8 cellular contexts compared by ENCODE assay signal in genomic region chr19:50432658-50433057, GRCh38. TPM values are rescaled to one million over a fixed set of nuclear protein-coding genes. Genes with fewer than 3 reads are reported as not detected.
DNase-seq lines count a peak whose midpoint lies in the region; ATAC-seq, FAIRE-seq and TF ChIP-seq lines count a peak whose summit lies in the region.

MYBPC2 (plus strand) TSS chr19:50432892; CDS start chr19:50432954, 62 bp downstream.

- no peak for ATAC-seq in CD4-positive, alpha-beta T cell (ENCODE audit: poor library complexity)

- no peaks in the 10 kb centered on the region for H3K36me3 Mint-ChIP-seq in CD4-positive, alpha-beta T cell (ENCODE audit: low read depth)
- no peaks in the 10 kb centered on the region for H3K36me3 Mint-ChIP-seq in nephron (ENCODE audit: low read depth)

- peak within 1 kb of the TSS; percentile 76 for H3K27ac Mint-ChIP-seq in CD4-positive, alpha-beta T cell
- H3K27ac Mint-ChIP-seq in nephron, result peak within 1 kb of the TSS; percentile 81 to 87 (median 83)

- H3K4me2 ChIP-seq in KMS-11, result peak within 1 kb of the TSS; percentile 78

- peaks cover 19% of the 10 kb centered on the region for H3K4me1 Mint-ChIP-seq in CD4-positive, alpha-beta T cell (ENCODE audit: low read depth)
- peaks cover 29% of the 10 kb centered on the region for H3K4me1 Mint-ChIP-seq in nephron

- H3K27ac ChIP-seq in CD4-positive, alpha-beta T cell (ENCODE audit: low read depth, low read length), result peak within 1 kb of the TSS; percentile 37
- H3K27ac ChIP-seq in KMS-11, result no peak within 1 kb of the TSS

- H3K4me3 Mint-ChIP-seq in CD4-positive, alpha-beta T cell, result peak within 1 kb of the TSS; percentile 92
- peak within 1 kb of the TSS; percentile 93 to 96 (median 94) for H3K4me3 Mint-ChIP-seq in nephron

- CTCF ChIA-PET in CD4-positive, alpha-beta T cell (lab: Charles Lee), result no interaction called here

- H3K9ac ChIP-seq in KMS-11, result peak within 1 kb of the TSS; percentile 25; the same call in 1 of the 2 replicates

- no peak for TF ChIP-seq CTCF in CD4-positive, alpha-beta T cell (IDR thresholded peaks at IDR 0.05)
- TF ChIP-seq CTCF in KMS-11 (conservative IDR thresholded peaks at IDR 0.05; ENCODE audit: low read depth, low read length) (no peak), choroid plexus epithelial cell (conservative IDR thresholded peaks at IDR 0.05; ENCODE audit: low read depth, low read length) (no peak), nephron (IDR thresholded peaks at IDR 0.05; ENCODE audit: unreplicated experiment in 3 of 3) (no peak)

- H3K36me3 ChIP-seq in KMS-11 (ENCODE audit: insufficient read depth), result no peaks in the 10 kb centered on the region

- DNase-seq in CD4-positive, alpha-beta T cell, result no peak
- peak; percentile 69 for DNase-seq in choroid plexus epithelial cell (ENCODE audit: low read depth)
- no peak for DNase-seq in HUDEP-2 (lab: John Stamatoyannopoulos, UW; ENCODE audit: unreplicated experiment in 76 of 76)
- no peak for DNase-seq in GM19239 (ENCODE audit: insufficient read length, low spot score)
- no peak for DNase-seq in medulla oblongata (ENCODE audit: extremely low spot score)
- no peak for DNase-seq in central memory CD4-positive, alpha-beta T cell

- H3K27me3 Mint-ChIP-seq in CD4-positive, alpha-beta T cell, result peaks cover 28% of the 10 kb centered on the region
- H3K27me3 Mint-ChIP-seq in nephron (ENCODE audit: low read depth), result peaks cover 34% of the 10 kb centered on the region

- H3K79me2 ChIP-seq in KMS-11 (ENCODE audit: insufficient read depth, low read depth), result no peaks in the 10 kb centered on the region

- POLR2A ChIA-PET in CD4-positive, alpha-beta T cell (lab: Charles Lee), result no interaction called here

- no peak for FAIRE-seq in GM19239 (lab: Jason Lieb, UNC)

- H3K4me1 ChIP-seq in KMS-11 (ENCODE audit: low read depth, poor library complexity, severe bottlenecking), result peaks cover 23% of the 10 kb centered on the region

- peaks cover 6% of the 10 kb centered on the region for H3K27me3 ChIP-seq in CD4-positive, alpha-beta T cell (ENCODE audit: control insufficient read depth, insufficient read depth, low read length)
- peaks cover 54% of the 10 kb centered on the region for H3K27me3 ChIP-seq in KMS-11 (ENCODE audit: insufficient read depth, low read depth)

- H3K9me3 ChIP-seq in CD4-positive, alpha-beta T cell (ENCODE audit: control insufficient read depth, low read length), result no peaks in the 10 kb centered on the region

- H3K4me3 ChIP-seq in KMS-11 (IDR thresholded peaks at IDR 0.05; ENCODE audit: insufficient read depth, low read depth, low read length) (no peak within 1 kb of the TSS), choroid plexus epithelial cell (ENCODE audit: low read depth, low read length) (peak within 1 kb of the TSS; percentile 63)

- intact Hi-C loops in CD4-positive, alpha-beta T cell (cut with DNase I, micrococcal nuclease), result loop anchor here in 1 of 2 experiments (2.0 to 5.0 kb wide), 3 partner anchors 44 to 370 kb away; partner anchors contain the start of genes ASPDH, EMC10, GARIN5A and JOSD2

- H4K20me1 ChIP-seq in KMS-11 (ENCODE audit: insufficient read depth), result no peaks in the 10 kb centered on the region

- peak within 1 kb of the TSS; percentile 76 for H2AFZ ChIP-seq in KMS-11 (ENCODE audit: low read depth)

- no peaks in the 10 kb centered on the region for H3K9me3 Mint-ChIP-seq in CD4-positive, alpha-beta T cell
- no peaks in the 10 kb centered on the region for H3K9me3 Mint-ChIP-seq in nephron

RNA-seq across cellular contexts. Expression of gene MYBPC2, which starts in this region (rescaled TPM):
- total RNA-seq in CD4-positive, alpha-beta T cell, result under 1 TPM in 1 of 2 experiments, not detected in 1; 0.08 TPM
